Comparison of ENCODE assay signal across 8 cellular contexts in the genomic region with DNA sequence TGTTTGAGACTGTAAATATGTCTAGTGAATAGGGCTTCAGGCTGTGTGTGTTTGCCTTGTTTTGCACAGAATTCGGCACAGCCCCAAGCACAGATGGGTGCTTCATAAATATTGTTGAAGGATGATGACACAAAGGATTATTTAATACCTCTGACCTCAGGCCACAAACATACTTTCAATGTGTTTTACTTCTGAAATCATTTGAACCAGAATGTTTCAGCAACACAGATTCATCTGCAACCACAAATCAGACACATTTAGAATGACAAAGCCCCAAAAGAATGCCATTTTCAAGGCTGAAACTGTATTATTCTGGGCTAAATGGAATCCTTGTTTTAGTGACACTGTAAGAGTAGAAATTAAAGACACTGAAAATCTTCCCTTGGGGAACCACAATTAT.
A peak's percentile ranks its signal among the peaks of the same experiment; 100 is the strongest.
DNase-seq lines count a peak whose midpoint lies in the region; ATAC-seq and TF ChIP-seq lines count a peak whose summit lies in the region.
"Not testable (repeated sequence)": the region's sequence is repeated elsewhere in the genome, so short reads cannot be mapped to it uniquely, and the experiment has no call there.

No MANE protein-coding gene starts in this region.

- BruUV-seq in mammary epithelial cell (replicated peaks; lab: Mats Ljungman, UMichigan) = not testable (repeated sequence)

- H3K9ac ChIP-seq in mammary epithelial cell (ENCODE audit: insufficient read depth, low read length) = not testable (repeated sequence)

- not testable (repeated sequence) for TF ChIP-seq POLR2A in sigmoid colon (IDR thresholded peaks at IDR 0.05)

- intact Hi-C loops in mammary epithelial cell (cut with micrococcal nuclease); sigmoid colon (cut with DNase I): not testable (repeated sequence)

- not testable (repeated sequence) for H3K4me2 ChIP-seq in mammary epithelial cell (ENCODE audit: insufficient read depth, low read depth, low read length)

- not testable (repeated sequence) for H3K4me1 ChIP-seq in mammary epithelial cell (ENCODE audit: insufficient read depth, low read length); sigmoid colon

- H3K79me2 ChIP-seq in mammary epithelial cell (ENCODE audit: insufficient read depth, low read length) = not testable (repeated sequence)

- CTCF ChIA-PET in mammary epithelial cell (lab: Charles Lee; ENCODE audit: low non-redundant PET) = not testable (repeated sequence)

- H3K36me3 ChIP-seq in mammary epithelial cell (ENCODE audit: insufficient read depth, low read length) = not testable (repeated sequence)
- H3K36me3 ChIP-seq in sigmoid colon = peaks cover 0 to 11% (median 0%) of the 10 kb centered on the region in 4 donors

- dilution Hi-C loops in mammary epithelial cell (cut with HindIII; ENCODE audit: low sequenced_read_pairs) = not testable (repeated sequence)

- DNase-seq in A172 (ENCODE audit: low spot score) (peak; percentile 63), EH (ENCODE audit: low read depth) (peak; percentile 92), HT1080 (ENCODE audit: low read depth) (peak; percentile 50), mammary epithelial cell (peak; percentile 91), fibroblast of peridontal ligament (ENCODE audit: extremely low read depth) (peak; percentile 71), medulla oblongata (ENCODE audit: extremely low spot score) (peak; percentile 26)
- not testable (repeated sequence) for DNase-seq in sigmoid colon

- not testable (repeated sequence) for H2AFZ ChIP-seq in mammary epithelial cell (ENCODE audit: low read depth, low read length)

- not testable (repeated sequence) for H3K4me3 ChIP-seq in mammary epithelial cell (replicated peaks in 1 of 3; ENCODE audit: insufficient read depth in 1 of 3, low read depth in 2 of 3, low read length in 3 of 3); sigmoid colon

- H3K9me3 ChIP-seq in mammary epithelial cell (replicated peaks; ENCODE audit: insufficient read depth, low read length); sigmoid colon: not testable (repeated sequence)

- 15% methylated on average over 1 of the region's 1 CpG for WGBS in mammary epithelial cell (ENCODE audit: low coverage, missing lambda C conversion rate)
- 70 to 84% methylated on average over 1 of the region's 1 CpG for WGBS in sigmoid colon, 2 donors

- TF ChIP-seq EP300 in sigmoid colon (IDR thresholded peaks at IDR 0.05) = not testable (repeated sequence)

- not testable (repeated sequence) for H3K27me3 ChIP-seq in mammary epithelial cell (ENCODE audit: insufficient read depth, low read length); sigmoid colon

- ATAC-seq in SK-N-SH treated with all-trans-retinoic acid at 6 μM for 48 hours = peak; percentile 85

- H4K20me1 ChIP-seq in mammary epithelial cell (ENCODE audit: insufficient read depth, low read length) = not testable (repeated sequence)

- in situ Hi-C loops in mammary epithelial cell (cut with MboI; ENCODE audit: low sequenced_read_pairs in 2 of 2) = not testable (repeated sequence)

- H3K27ac ChIP-seq in mammary epithelial cell (ENCODE audit: insufficient read depth, low read depth, low read length) = not testable (repeated sequence)
- peak overlapping the region in 3 of 4 donors; percentile 15 to 36 (median 32) for H3K27ac ChIP-seq in sigmoid colon

- not testable (repeated sequence) for TF ChIP-seq CTCF in mammary epithelial cell (conservative IDR thresholded peaks at IDR 0.05 in 1 of 2, IDR thresholded peaks at IDR 0.05 in 1 of 2; ENCODE audit: extremely low read depth in 1 of 2, insufficient read depth in 1 of 2, low read depth in 1 of 2, low read length in 2 of 2); sigmoid colon (IDR thresholded peaks at IDR 0.05)

TF ChIP-seq in SK-N-SH treated with all-trans-retinoic acid at 6 μM for 48 hours, 23 proteins besides CTCF, POLR2A, EP300 and RAD21:
- TF ChIP-seq ZC3H10 (CRISPR knock-in tag; IDR thresholded peaks at IDR 0.05) = peak; percentile 76
- 0 out of 2 replicates have a peak, but pooled peaks have one; percentile 19 for TF ChIP-seq CSRNP3 (CRISPR knock-in tag; IDR thresholded peaks at IDR 0.05)
- TF ChIP-seq, protein P1, sequence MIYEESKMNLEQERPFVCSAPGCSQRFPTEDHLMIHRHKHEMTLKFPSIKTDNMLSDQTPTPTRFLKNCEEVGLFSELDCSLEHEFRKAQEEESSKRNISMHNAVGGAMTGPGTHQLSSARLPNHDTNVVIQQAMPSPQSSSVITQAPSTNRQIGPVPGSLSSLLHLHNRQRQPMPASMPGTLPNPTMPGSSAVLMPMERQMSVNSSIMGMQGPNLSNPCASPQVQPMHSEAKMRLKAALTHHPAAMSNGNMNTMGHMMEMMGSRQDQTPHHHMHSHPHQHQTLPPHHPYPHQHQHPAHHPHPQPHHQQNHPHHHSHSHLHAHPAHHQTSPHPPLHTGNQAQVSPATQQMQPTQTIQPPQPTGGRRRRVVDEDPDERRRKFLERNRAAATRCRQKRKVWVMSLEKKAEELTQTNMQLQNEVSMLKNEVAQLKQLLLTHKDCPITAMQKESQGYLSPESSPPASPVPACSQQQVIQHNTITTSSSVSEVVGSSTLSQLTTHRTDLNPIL (CRISPR knock-in tag; IDR thresholded peaks at IDR 0.05; ENCODE audit: low read depth) = 0 out of 2 replicates have a peak, but pooled peaks have one; percentile 58
- peak; percentile 90 for TF ChIP-seq ISL1 (CRISPR knock-in tag; IDR thresholded peaks at IDR 0.05)
- TF ChIP-seq PATZ1 (CRISPR knock-in tag; IDR thresholded peaks at IDR 0.05; ENCODE audit: borderline replicate concordance) = peak; percentile 75; the same call in 1 of the 2 replicates
TF ChIP-seq in SK-N-SH treated with all-trans-retinoic acid at 6 μM for 48 hours: peak in this region for 5; not testable (repeated sequence) for 18.
